ENCODE assay signal across 10 cellular contexts in the genomic region with DNA sequence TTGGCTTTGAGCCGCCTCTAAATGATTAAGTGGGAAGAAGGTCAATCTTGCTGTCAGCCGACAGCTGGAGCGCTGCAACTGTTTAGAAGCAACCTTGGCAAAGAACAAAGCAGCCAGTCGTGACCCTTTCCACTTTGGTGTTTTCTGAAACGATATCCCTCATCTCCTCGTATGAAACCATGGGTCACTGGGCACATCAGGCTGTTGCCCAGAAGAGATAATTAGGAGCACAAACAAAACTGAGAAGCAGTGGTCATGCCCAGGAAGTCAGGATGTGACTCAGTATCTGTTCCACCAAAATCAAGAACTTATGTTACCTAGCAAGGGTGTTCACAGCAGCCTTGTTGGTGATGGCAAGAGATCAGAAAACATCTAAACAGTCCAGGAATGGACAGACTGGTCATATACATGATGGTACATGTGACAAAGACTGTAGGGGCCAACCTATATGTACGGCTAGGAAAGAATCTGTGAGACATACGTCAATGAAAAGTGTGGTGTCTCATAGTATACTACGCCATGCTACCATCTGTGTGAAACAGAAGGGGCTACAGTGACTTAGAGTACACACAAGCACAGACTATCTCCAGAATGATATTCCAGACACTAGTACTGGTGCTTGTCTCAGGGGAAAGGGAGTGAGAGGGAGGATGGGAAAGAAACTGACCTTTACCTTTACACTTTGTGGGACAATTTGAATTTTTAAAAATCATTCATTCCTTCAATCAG. TPM values are rescaled to one million over a fixed set of nuclear protein-coding genes. Genes with fewer than 3 reads are reported as not detected.
DNase-seq lines count a peak whose midpoint lies in the region; ATAC-seq, FAIRE-seq and TF ChIP-seq lines count a peak whose summit lies in the region.
"Had no signal": no experiment of that assay in that cellular context is flagged by ENCODE, and none has a peak within 500 bp of the region (broad histone marks: within the 10 kb centered on the region; RNA-seq: fewer than 3 reads in every experiment).

No MANE protein-coding gene starts in this region.

- peak overlapping the region; percentile 46 for H2AFZ ChIP-seq in astrocyte (ENCODE audit: low read depth, low read length)

- H3K9ac ChIP-seq in astrocyte (ENCODE audit: low read length): no peak overlapping the region
- H3K9ac ChIP-seq: BLaER1 had no signal

- POLR2A ChIA-PET in activated CD4-positive, alpha-beta T cell treated with anti-CD3 and anti-CD28 coated beads, Interleukin-2, amount 10 ng/mL, durations not matched to agents 7 days and 5 days (lab: Charles Lee): no interaction called here

- H3K9me3 ChIP-seq in astrocyte (ENCODE audit: insufficient read depth, low read depth, low read length) (no peaks in the 10 kb centered on the region), transverse colon (no peaks in the 10 kb centered on the region)
- H3K9me3 ChIP-seq: BLaER1 had no signal

- TF ChIP-seq EP300 in transverse colon (IDR thresholded peaks at IDR 0.05; ENCODE audit: low read depth): no peak

- TF ChIP-seq CTCF in astrocyte (IDR thresholded peaks at IDR 0.05; ENCODE audit: insufficient read depth, low read depth, low read length) (no peak), transverse colon (IDR thresholded peaks at IDR 0.05) (no peak)

- FAIRE-seq in astrocyte (lab: Jason Lieb, UNC): no peak

- TF ChIP-seq POLR2A in transverse colon (IDR thresholded peaks at IDR 0.05): no peak

- no peaks in the 10 kb centered on the region for H3K79me2 ChIP-seq in astrocyte (ENCODE audit: insufficient read depth, low read length)

- DNase-seq in activated CD4-positive, alpha-beta T cell treated with anti-CD3 and anti-CD28 coated beads, Interleukin-2, amount 10 ng/mL, durations not matched to agents 7 days and 5 days: no peak
- DNase-seq in activated CD4-positive, alpha-beta T cell treated with anti-CD3 and anti-CD28 coated beads for 1 hour: no peak
- peak; percentile 65 for DNase-seq in astrocyte (ENCODE audit: low read depth)
- no peak for DNase-seq in transverse colon
- DNase-seq in NCI-H524 (lab: John Stamatoyannopoulos, UW): no peak

- no peaks in the 10 kb centered on the region for H3K27me3 Mint-ChIP-seq in activated CD4-positive, alpha-beta T cell treated with anti-CD3 and anti-CD28 coated beads, Interleukin-2, amount 10 ng/mL, durations not matched to agents 7 days and 5 days
- H3K27me3 Mint-ChIP-seq in astrocyte (ENCODE audit: low read depth, unreplicated experiment): no peaks in the 10 kb centered on the region

- peak overlapping the region; percentile 75 for H3K27ac Mint-ChIP-seq in activated CD4-positive, alpha-beta T cell treated with anti-CD3 and anti-CD28 coated beads, Interleukin-2, amount 10 ng/mL, durations not matched to agents 7 days and 5 days
- H3K27ac Mint-ChIP-seq in astrocyte (ENCODE audit: unreplicated experiment): no peak overlapping the region

- peaks cover 44% of the 10 kb centered on the region for H3K4me1 Mint-ChIP-seq in activated CD4-positive, alpha-beta T cell treated with anti-CD3 and anti-CD28 coated beads, Interleukin-2, amount 10 ng/mL, durations not matched to agents 7 days and 5 days
- H3K4me1 Mint-ChIP-seq in astrocyte (ENCODE audit: low read depth, unreplicated experiment): peaks cover 18% of the 10 kb centered on the region

- WGBS in transverse colon (ENCODE audit: low coverage in 1 of 2), 2 donors: 74 to 79% methylated on average over 4 to 9 of the region's 9 CpGs

- intact Hi-C loops in transverse colon (cut with DNase I; ENCODE audit: low total_unique reads): no loop called here

- peaks cover 20% of the 10 kb centered on the region for H3K4me1 ChIP-seq in astrocyte (ENCODE audit: insufficient read depth, low read length)
- peaks cover 14 to 37% (median 29%) of the 10 kb centered on the region in 4 donors for H3K4me1 ChIP-seq in transverse colon

- H3K9me3 Mint-ChIP-seq in activated CD4-positive, alpha-beta T cell treated with anti-CD3 and anti-CD28 coated beads, Interleukin-2, amount 10 ng/mL, durations not matched to agents 7 days and 5 days: no peaks in the 10 kb centered on the region
- H3K9me3 Mint-ChIP-seq in astrocyte (ENCODE audit: unreplicated experiment): no peaks in the 10 kb centered on the region

- in situ Hi-C loops in transverse colon (cut with MboI; ENCODE audit: low pct_ligation_motif_present in 1 of 4, low pct_unique_long_range_greater_than_20kb in 1 of 4, low sequenced_read_pairs in 3 of 4): loop anchor here in 3 of 4 donors (10.0 to 25.0 kb wide), 4 partner anchors 89 to 317 kb away; partner anchors contain the start of genes COL17A1 (in 1 of the 3) and SFR1 (in 1 of the 3)

- H3K36me3 Mint-ChIP-seq in activated CD4-positive, alpha-beta T cell treated with anti-CD3 and anti-CD28 coated beads, Interleukin-2, amount 10 ng/mL, durations not matched to agents 7 days and 5 days (ENCODE audit: low read depth): peaks cover 80% of the 10 kb centered on the region
- H3K36me3 Mint-ChIP-seq in astrocyte (ENCODE audit: low read depth, unreplicated experiment): peaks cover 10% of the 10 kb centered on the region

- peak overlapping the region; percentile 48 for H3K27ac ChIP-seq in astrocyte (ENCODE audit: low read depth, low read length)
- H3K27ac ChIP-seq in layer of hippocampus (ENCODE audit: low read depth, low read length): peak overlapping the region; percentile 42
- peak overlapping the region; percentile 79 to 87 (median 82) for H3K27ac ChIP-seq in transverse colon
- H3K27ac ChIP-seq: BLaER1, HL-60 had no signal

- no peak overlapping the region for H3K4me3 Mint-ChIP-seq in activated CD4-positive, alpha-beta T cell treated with anti-CD3 and anti-CD28 coated beads, Interleukin-2, amount 10 ng/mL, durations not matched to agents 7 days and 5 days
- no peak overlapping the region for H3K4me3 Mint-ChIP-seq in astrocyte (ENCODE audit: unreplicated experiment)

- H3K27me3 ChIP-seq in astrocyte (ENCODE audit: insufficient read depth, low read length) (no peaks in the 10 kb centered on the region), layer of hippocampus (ENCODE audit: control insufficient read depth, insufficient read depth, low read length) (no peaks in the 10 kb centered on the region), transverse colon (no peaks in the 10 kb centered on the region)
- H3K27me3 ChIP-seq: BLaER1 had no signal

- CTCF ChIA-PET in activated CD4-positive, alpha-beta T cell treated with anti-CD3 and anti-CD28 coated beads, Interleukin-2, amount 10 ng/mL, durations not matched to agents 7 days and 5 days (lab: Charles Lee): interaction anchor here (0.9 to 1.6 kb wide), 3 partner anchors 11 to 191 kb away, joined by 3 to 6 read pairs (median 3); no protein-coding TSS in a partner anchor

- H3K36me3 ChIP-seq in astrocyte (ENCODE audit: insufficient read depth, low read length) (peaks cover 19% of the 10 kb centered on the region), transverse colon (peaks cover 0 to 31% (median 13%) of the 10 kb centered on the region in 4 donors)

- ATAC-seq in HG03095 (IDR thresholded peaks at IDR 0.05; ENCODE audit: unreplicated experiment): no peak
- no peak for ATAC-seq in HG02571 (IDR thresholded peaks at IDR 0.05; ENCODE audit: unreplicated experiment)

- peak overlapping the region; percentile 59 for H3K4me2 ChIP-seq in astrocyte (ENCODE audit: low read length)
- H3K4me2 ChIP-seq: BLaER1 had no signal

- no peaks in the 10 kb centered on the region for H4K20me1 ChIP-seq in astrocyte (ENCODE audit: insufficient read depth, low read length)
- H4K20me1 ChIP-seq: BLaER1 had no signal

- no peak overlapping the region for H3K4me3 ChIP-seq in astrocyte (ENCODE audit: insufficient read depth, low read depth, low read length)
- no peak overlapping the region for H3K4me3 ChIP-seq in transverse colon
- H3K4me3 ChIP-seq: BLaER1 had no signal

RNA-seq across cellular contexts. Expression of gene STN1, which starts 22.4 kb away (rescaled TPM):
- 10 to 100 TPM; 46.5 to 50.9 TPM for total RNA-seq in activated CD4-positive, alpha-beta T cell treated with anti-CD3 and anti-CD28 coated beads, Interleukin-2, amount 10 ng/mL, durations not matched to agents 7 days and 5 days
- total RNA-seq in astrocyte (17.3 and 19.9 TPM in 2 replicates), transverse colon (10 to 100 TPM; 20.8 to 31.8 (median 26.4) TPM)

RNA-seq across cellular contexts. Expression of gene SH3PXD2A, which starts 40.2 kb away (rescaled TPM):
- 10 to 100 TPM; 11.9 to 12.7 TPM for total RNA-seq in activated CD4-positive, alpha-beta T cell treated with anti-CD3 and anti-CD28 coated beads, Interleukin-2, amount 10 ng/mL, durations not matched to agents 7 days and 5 days
- total RNA-seq in astrocyte: 17.3 and 25.8 TPM in 2 replicates
- 10 to 100 TPM; 26.5 to 56.9 (median 33.3) TPM for total RNA-seq in transverse colon
